ENCODE assay signal across 21 cellular contexts in the genomic region with DNA sequence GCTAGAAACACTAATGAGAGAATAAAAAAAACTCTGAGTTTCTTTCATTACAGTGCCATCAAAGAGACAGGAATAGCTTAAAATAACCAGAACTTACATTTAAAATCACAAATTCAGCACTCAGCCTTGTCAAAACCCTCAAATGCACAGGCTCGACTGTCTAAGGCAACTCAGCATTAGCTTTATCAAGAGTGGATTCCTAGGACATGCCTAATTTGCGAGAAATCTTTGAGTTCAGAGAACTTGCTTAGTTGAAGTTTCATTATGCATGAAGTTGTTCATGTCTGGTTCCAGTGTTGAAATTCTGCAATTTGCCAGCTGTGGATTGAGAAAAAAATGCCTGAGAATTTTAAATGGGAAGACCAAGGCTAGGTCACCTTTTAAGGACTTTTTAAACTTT.
"Had no signal": no experiment of that assay in that cellular context is flagged by ENCODE, and none has a peak within 500 bp of the region (broad histone marks: within the 10 kb centered on the region; RNA-seq: fewer than 3 reads in every experiment).

No MANE protein-coding gene starts in this region.

- H2AFZ ChIP-seq: hepatocyte had no signal

- H3K79me2 ChIP-seq: hepatocyte had no signal

- H3K4me1 ChIP-seq: esophagus muscularis mucosa, foreskin keratinocyte, gastroesophageal sphincter, left lung, lower lobe of right lung had no signal

- H3K4me3 ChIP-seq: coronary artery, dorsolateral prefrontal cortex, esophagus muscularis mucosa, gastroesophageal sphincter, heart left ventricle, hepatocyte, left lung, lower lobe of right lung, mucosa of descending colon had no signal

- H3K27ac ChIP-seq: coronary artery, dorsolateral prefrontal cortex, esophagus muscularis mucosa, foreskin keratinocyte, gastroesophageal sphincter, heart left ventricle, hepatocyte, left lung, lower lobe of right lung had no signal

- DNase-seq: dermis blood vessel endothelial cell; dorsolateral prefrontal cortex; effector CD4-positive, alpha-beta T cell; effector memory CD4-positive, alpha-beta T cell; foreskin keratinocyte; heart left ventricle; hypothalamus; immature natural killer cell; islet precursor cell; kidney; kidney glomerular epithelial cell; left cardiac atrium; left lung; left ventricle myocardium superior; lower lobe of right lung; mesenchymal stem cell; mucosa of descending colon had no signal

- H3K36me3 ChIP-seq: esophagus muscularis mucosa, gastroesophageal sphincter, heart left ventricle, left lung, lower lobe of right lung had no signal

- H3K27me3 ChIP-seq: dorsolateral prefrontal cortex, esophagus muscularis mucosa, foreskin keratinocyte, gastroesophageal sphincter, heart left ventricle, hepatocyte, left lung had no signal

- H3K4me2 ChIP-seq: hepatocyte had no signal

- H3K9me3 ChIP-seq: gastroesophageal sphincter, left lung, lower lobe of right lung, mucosa of descending colon had no signal

- ATAC-seq: foreskin keratinocyte, gastroesophageal sphincter, heart left ventricle, left cardiac atrium, left lung, left ventricle myocardium superior, lower lobe of right lung, mucosa of descending colon had no signal
